1 cellular context compared by ENCODE assay signal in genomic region chr16:66491716-66492064, GRCh38.
TF ChIP-seq lines count a peak whose summit lies in the region.

No MANE protein-coding gene starts in this region.

TF ChIP-seq in WTC11, 78 proteins besides CTCF, POLR2A, EP300 and RAD21 (continued from another document):
- TF ChIP-seq AR (CRISPR knock-in tag; IDR thresholded peaks at IDR 0.05) = no peak
- no peak for TF ChIP-seq JUN (CRISPR knock-in tag; IDR thresholded peaks at IDR 0.05)
- TF ChIP-seq CDX4 (CRISPR knock-in tag; IDR thresholded peaks at IDR 0.05; ENCODE audit: borderline replicate concordance) = no peak
- no peak for TF ChIP-seq NFE2L1 (CRISPR knock-in tag; IDR thresholded peaks at IDR 0.05)
- no peak for TF ChIP-seq PREB (CRISPR knock-in tag; IDR thresholded peaks at IDR 0.05; ENCODE audit: borderline replicate concordance)
- TF ChIP-seq ZSCAN18 (CRISPR knock-in tag; IDR thresholded peaks at IDR 0.05) = no peak
- no peak for TF ChIP-seq MAX (CRISPR knock-in tag; IDR thresholded peaks at IDR 0.05)
- no peak for TF ChIP-seq TP53 (CRISPR knock-in tag; IDR thresholded peaks at IDR 0.05)
- no peak for TF ChIP-seq USF1 (CRISPR knock-in tag; IDR thresholded peaks at IDR 0.05)
- no peak for TF ChIP-seq ERG (CRISPR knock-in tag; IDR thresholded peaks at IDR 0.05)
- no peak for TF ChIP-seq SOX15 (CRISPR knock-in tag; IDR thresholded peaks at IDR 0.05)
- TF ChIP-seq ZNF416 (CRISPR knock-in tag; IDR thresholded peaks at IDR 0.05) = no peak
- no peak for TF ChIP-seq ZNF219 (CRISPR knock-in tag; IDR thresholded peaks at IDR 0.05; ENCODE audit: borderline replicate concordance)
